26 cellular contexts compared by ENCODE assay signal in the genomic region with DNA sequence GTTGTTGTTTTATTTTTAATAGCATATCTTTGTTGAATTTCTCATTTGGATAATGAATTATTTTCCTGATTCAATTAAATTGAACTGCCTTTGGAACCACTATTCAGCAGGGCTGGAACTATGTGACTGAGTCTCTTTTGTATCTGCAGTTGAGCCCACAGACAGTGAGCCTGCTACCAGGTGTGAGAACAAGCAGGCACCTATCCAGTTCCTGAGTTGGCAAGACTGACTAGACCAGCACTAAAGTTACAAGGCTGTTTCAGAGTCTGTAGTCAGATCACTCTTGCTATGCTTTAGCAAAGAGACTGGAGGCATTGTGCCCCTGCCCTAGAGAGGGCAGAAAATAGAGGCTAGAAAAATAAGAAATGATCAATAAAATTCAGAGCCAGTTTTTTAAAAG.
DNase-seq lines count a peak whose midpoint lies in the region; ATAC-seq, FAIRE-seq and TF ChIP-seq lines count a peak whose summit lies in the region.
"Had no signal": no experiment of that assay in that cellular context is flagged by ENCODE, and none has a peak within 500 bp of the region (broad histone marks: within the 10 kb centered on the region; RNA-seq: fewer than 3 reads in every experiment).

No MANE protein-coding gene starts in this region.

- H3K36me3 ChIP-seq in body of pancreas (replicated peaks in 1 of 2; ENCODE audit: insufficient read depth in 1 of 2, low read depth in 2 of 2), result no peaks in the 10 kb centered on the region
- no peaks in the 10 kb centered on the region for H3K36me3 ChIP-seq in pancreas
- H3K36me3 ChIP-seq: BE2C, BLaER1 had no signal

- intact Hi-C loops in body of pancreas (cut with DNase I) (no loop called here), pancreas (cut with DNase I) (no loop called here)

- H3K9me3 ChIP-seq in body of pancreas (peaks cover 0 to 7% (median 0%) of the 10 kb centered on the region in 3 donors), pancreas (no peaks in the 10 kb centered on the region)
- H3K9me3 ChIP-seq: BE2C had no signal

- H3K27ac ChIP-seq in body of pancreas, result no peak overlapping the region
- H3K27ac ChIP-seq in pancreas, result no peak overlapping the region
- H3K27ac ChIP-seq: BLaER1 had no signal

- ATAC-seq in body of pancreas (peak; percentile 59), pancreas (peak; percentile 76 to 94 (median 86)), GM19035 (IDR thresholded peaks at IDR 0.05; ENCODE audit: unreplicated experiment) (no peak), HG03039 (IDR thresholded peaks at IDR 0.05; ENCODE audit: unreplicated experiment) (no peak)
- ATAC-seq: GM12878 had no signal

- no peaks in the 10 kb centered on the region for H3K4me1 ChIP-seq in body of pancreas
- peaks cover 0 to 4% (median 0%) of the 10 kb centered on the region in 3 donors for H3K4me1 ChIP-seq in pancreas
- H3K4me1 ChIP-seq: BE2C, BLaER1 had no signal

- no peak for TF ChIP-seq POLR2A in body of pancreas (IDR thresholded peaks at IDR 0.05)

- H3K4me3 ChIP-seq in body of pancreas (no peak overlapping the region), pancreas (no peak overlapping the region)
- H3K4me3 ChIP-seq: BLaER1, GM12878 had no signal

- no peak for FAIRE-seq in pancreas (lab: Jason Lieb, UNC)
- FAIRE-seq: A204.1, GM12878, GM12892, GM18507, GM19239 had no signal

- DNase-seq in body of pancreas (peak; percentile 39 to 76 (median 61)), pancreas (peak in 3 of 6 donors; percentile 24 to 43 (median 24))
- DNase-seq in activated CD4-positive, alpha-beta T cell treated with anti-CD3 and anti-CD28 coated beads for 48 hours, result no peak
- DNase-seq: 8988T; ACHN; BE2C; C1 segment of cervical spinal cord; CD4-positive, alpha-beta memory T cell; CD4-positive, CD25-positive, alpha-beta regulatory T cell; CD8-positive, alpha-beta memory T cell; COR-L47; DMS 273 treated with DMSO at 0.1 percent for 48 hours; DMS153; DMS53; DMS79; DND-41; EL; GDM1 had no signal

- TF ChIP-seq CTCF in body of pancreas (IDR thresholded peaks at IDR 0.05), result no peak
- TF ChIP-seq CTCF in pancreas (IDR thresholded peaks at IDR 0.05), result no peak

- H3K27me3 ChIP-seq in body of pancreas (no peaks in the 10 kb centered on the region), pancreas (no peaks in the 10 kb centered on the region)
- H3K27me3 ChIP-seq: BE2C, BLaER1 had no signal

Comparison
In these comparisons a context has a peak if more than half of its experiments do, and no peak if none do; other contexts are left out.
1. ATAC-seq: peak in body of pancreas (single experiment) and pancreas (4 of 4); none in GM19035 (single experiment) and HG03039 (single experiment).